13 cellular contexts compared by ENCODE assay signal in the genomic region with DNA sequence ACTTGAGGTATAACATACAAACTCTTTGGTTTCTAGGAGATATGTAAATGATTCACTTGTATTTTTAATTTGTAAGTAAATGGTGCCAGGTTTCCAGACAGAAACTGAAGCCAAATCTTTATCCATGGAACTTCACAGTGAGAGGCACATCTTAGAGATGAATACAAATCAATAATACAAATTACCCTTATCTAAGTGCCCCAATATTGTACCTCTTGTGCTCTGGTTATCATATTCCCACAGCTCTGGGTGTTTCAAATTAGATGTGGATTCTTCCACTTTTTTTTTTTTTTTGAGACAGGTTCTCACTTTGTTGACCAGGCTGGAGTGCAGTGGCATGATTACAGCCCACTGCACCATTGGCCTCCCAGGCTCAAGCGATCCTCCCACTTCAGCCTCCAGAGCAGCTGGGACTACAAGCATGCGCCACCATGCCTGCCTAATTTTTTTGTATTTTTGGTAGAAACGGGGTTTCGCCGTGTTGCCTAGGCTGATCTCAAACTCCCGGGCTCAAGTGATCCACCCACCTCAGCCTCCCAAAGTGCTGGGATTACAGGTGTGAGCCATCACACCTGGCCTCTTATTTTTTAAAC.
"Had no signal": no experiment of that assay in that cellular context is flagged by ENCODE, and none has a peak within 500 bp of the region (broad histone marks: within the 10 kb centered on the region; RNA-seq: fewer than 3 reads in every experiment).

No MANE protein-coding gene starts in this region.

- ATAC-seq: foreskin keratinocyte, natural killer cell, psoas muscle, right cardiac atrium had no signal

- H3K4me1 ChIP-seq: foreskin keratinocyte, psoas muscle had no signal

- H3K4me2 ChIP-seq: hepatocyte had no signal

- H3K27ac ChIP-seq: foreskin keratinocyte, hepatocyte, ovary, psoas muscle, skin epidermis, stomach, WERI-Rb-1 had no signal

- DNase-seq: activated CD4-positive, alpha-beta T cell treated with anti-CD3 and anti-CD28 coated beads, Interleukin-2, amount 50 U/mL, for 4 hours; activated gamma-delta T cell; natural killer cell; ovary; psoas muscle; right cardiac atrium; stomach; WERI-Rb-1 had no signal

- FAIRE-seq: astrocyte, bronchial epithelial cell had no signal

- H3K9me3 ChIP-seq: ovary, psoas muscle, stomach had no signal

- H3K4me3 ChIP-seq: hepatocyte, ovary, psoas muscle, skin epidermis, stomach had no signal
